Comparison of ENCODE assay signal across 8 cellular contexts in the genomic region with DNA sequence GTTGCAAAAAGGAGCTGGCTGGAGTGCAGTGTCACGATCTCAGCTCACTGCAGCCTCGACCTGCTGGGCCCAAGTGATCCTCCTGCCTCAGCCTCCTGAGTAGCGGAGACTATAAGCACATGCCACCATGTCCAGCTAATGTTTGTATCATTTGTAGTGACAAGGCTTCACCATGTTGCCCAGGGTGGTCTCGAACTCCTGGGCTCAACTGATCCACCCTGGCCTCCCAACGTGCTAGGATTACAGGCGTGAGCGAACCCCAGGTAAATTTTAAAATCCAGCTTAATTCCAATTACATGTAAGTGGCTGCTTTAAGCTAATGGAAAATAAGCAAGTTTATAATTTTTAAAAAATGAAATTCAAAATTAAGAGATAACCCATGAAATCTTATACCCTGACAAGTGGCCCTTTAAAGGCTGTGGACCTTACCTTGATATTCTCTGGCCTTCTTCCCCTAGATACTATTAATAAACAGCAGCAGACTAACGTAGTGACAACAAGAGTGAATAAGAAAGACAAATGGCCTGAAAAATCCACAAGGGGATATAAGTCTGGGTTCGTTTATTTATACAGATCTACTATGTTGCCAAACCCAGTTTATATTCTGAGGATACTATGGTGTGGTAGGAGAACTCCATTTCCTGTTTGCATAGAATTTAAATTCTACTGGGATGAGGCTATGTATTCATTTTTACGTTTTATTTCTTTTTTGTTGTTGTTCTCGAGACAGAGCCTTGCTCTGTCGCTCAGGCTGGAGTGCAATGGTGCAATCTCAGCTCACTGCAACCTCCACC. TPM values are rescaled to one million over a fixed set of nuclear protein-coding genes. Genes with fewer than 3 reads are reported as not detected.
DNase-seq lines count a peak whose midpoint lies in the region; ATAC-seq and TF ChIP-seq lines count a peak whose summit lies in the region.

No MANE protein-coding gene starts in this region.

- peaks cover 41% of the 10 kb centered on the region for H3K4me1 Mint-ChIP-seq in activated CD8-positive, alpha-beta memory T cell treated with anti-CD3 and anti-CD28 coated beads, Interleukin-2, amount 10 ng/mL, durations not matched to agents 7 days and 5 days
- H3K4me1 Mint-ChIP-seq in WTC11, result peaks cover 49% of the 10 kb centered on the region

- peak overlapping the region; percentile 88 for H3K4me3 Mint-ChIP-seq in activated CD8-positive, alpha-beta memory T cell treated with anti-CD3 and anti-CD28 coated beads, Interleukin-2, amount 10 ng/mL, durations not matched to agents 7 days and 5 days
- H3K4me3 Mint-ChIP-seq in WTC11, result peak overlapping the region; percentile 75

- peaks cover 9% of the 10 kb centered on the region for H3K36me3 Mint-ChIP-seq in activated CD8-positive, alpha-beta memory T cell treated with anti-CD3 and anti-CD28 coated beads, Interleukin-2, amount 10 ng/mL, durations not matched to agents 7 days and 5 days
- peaks cover 19% of the 10 kb centered on the region for H3K36me3 Mint-ChIP-seq in WTC11

- POLR2A ChIA-PET in WTC11 (lab: Charles Lee), result interaction anchor here (1.1 to 2.8 kb wide), 7 partner anchors 7 to 33 kb away, joined by 3 to 89 read pairs (median 4); partner anchors contain the start of gene SLC2A3

- TF ChIP-seq CTCF in WTC11 (IDR thresholded peaks at IDR 0.05) (no peak), suprapubic skin (IDR thresholded peaks at IDR 0.05) (no peak)

- no peak for TF ChIP-seq POLR2A in suprapubic skin (IDR thresholded peaks at IDR 0.05)

- H3K4me3 ChIP-seq in iPS-15b (ENCODE audit: low read depth, low read length) (peak overlapping the region; percentile 73), suprapubic skin (peak overlapping the region; percentile 48)

- H3K36me3 ChIP-seq in iPS-15b (ENCODE audit: control insufficient read depth, insufficient read depth, low read length), result no peaks in the 10 kb centered on the region
- H3K36me3 ChIP-seq in suprapubic skin, result no peaks in the 10 kb centered on the region

- H3K9me3 Mint-ChIP-seq in activated CD8-positive, alpha-beta memory T cell treated with anti-CD3 and anti-CD28 coated beads, Interleukin-2, amount 10 ng/mL, durations not matched to agents 7 days and 5 days (ENCODE audit: low read depth), result no peaks in the 10 kb centered on the region
- H3K9me3 Mint-ChIP-seq in WTC11, result no peaks in the 10 kb centered on the region

- peaks cover 14% of the 10 kb centered on the region for H3K4me1 ChIP-seq in iPS-15b (ENCODE audit: control insufficient read depth, insufficient read depth, low read length)
- peaks cover 23% of the 10 kb centered on the region for H3K4me1 ChIP-seq in suprapubic skin

- H3K9ac ChIP-seq in iPS-15b (ENCODE audit: low read depth, low read length), result no peak overlapping the region

- no peak for ATAC-seq in activated CD8-positive, alpha-beta memory T cell treated with anti-CD3 and anti-CD28 coated beads, Interleukin-2, amount 10 ng/mL, durations not matched to agents 7 days and 5 days
- ATAC-seq in WTC11 (no peak), HG03520 (IDR thresholded peaks at IDR 0.05; ENCODE audit: unreplicated experiment) (no peak)

- CTCF ChIA-PET in activated CD8-positive, alpha-beta memory T cell treated with anti-CD3 and anti-CD28 coated beads, Interleukin-2, amount 10 ng/mL, durations not matched to agents 7 days and 5 days (lab: Charles Lee), result interaction anchor here (1.0 to 14.8 kb wide), 13 partner anchors 9 to 101 kb away, joined by 3 to 353 read pairs (median 4); partner anchors contain the start of gene SLC2A3
- CTCF ChIA-PET in WTC11 (lab: Charles Lee), result interaction anchor here (1.0 to 5.6 kb wide), 9 partner anchors 9 to 117 kb away, joined by 3 to 205 read pairs (median 8); partner anchors contain the start of gene SLC2A3

- H3K27me3 Mint-ChIP-seq in activated CD8-positive, alpha-beta memory T cell treated with anti-CD3 and anti-CD28 coated beads, Interleukin-2, amount 10 ng/mL, durations not matched to agents 7 days and 5 days, result no peaks in the 10 kb centered on the region
- no peaks in the 10 kb centered on the region for H3K27me3 Mint-ChIP-seq in WTC11 (ENCODE audit: low read depth)

- no peaks in the 10 kb centered on the region for H3K9me3 ChIP-seq in iPS-15b (ENCODE audit: control insufficient read depth, insufficient read depth, low read length)
- H3K9me3 ChIP-seq in suprapubic skin, result no peaks in the 10 kb centered on the region

- H3K27ac Mint-ChIP-seq in activated CD8-positive, alpha-beta memory T cell treated with anti-CD3 and anti-CD28 coated beads, Interleukin-2, amount 10 ng/mL, durations not matched to agents 7 days and 5 days, result peak overlapping the region; percentile 88
- H3K27ac Mint-ChIP-seq in WTC11, result peak overlapping the region; percentile 97

- peak overlapping the region; percentile 7 for H3K27ac ChIP-seq in suprapubic skin

- no peak for TF ChIP-seq EP300 in suprapubic skin (IDR thresholded peaks at IDR 0.05)

- peaks cover 6% of the 10 kb centered on the region for H3K27me3 ChIP-seq in iPS-15b (ENCODE audit: control insufficient read depth, insufficient read depth, low read length)
- no peaks in the 10 kb centered on the region for H3K27me3 ChIP-seq in suprapubic skin

- 84% methylated on average over 11 of the region's 12 CpGs for WGBS in suprapubic skin

- no peak for DNase-seq in activated CD8-positive, alpha-beta memory T cell treated with anti-CD3 and anti-CD28 coated beads, Interleukin-2, amount 10 ng/mL, durations not matched to agents 7 days and 5 days
- DNase-seq in activated CD8-positive, alpha-beta memory T cell treated with anti-CD3 and anti-CD28 coated beads, Interleukin-2, amount 50 U/mL, for 48 hours, result no peak
- DNase-seq in WTC11 (ENCODE audit: low spot score) (no peak), suprapubic skin (ENCODE audit: low spot score in 2 of 2) (no peak), hepatic stellate cell (ENCODE audit: low spot score) (no peak), SHP77 treated with DMSO at 0.1 percent for 48 hours (lab: John Stamatoyannopoulos, UW) (no peak)

TF ChIP-seq in WTC11, 78 proteins besides CTCF, POLR2A, EP300 and RAD21:
- TF ChIP-seq, protein P1, sequence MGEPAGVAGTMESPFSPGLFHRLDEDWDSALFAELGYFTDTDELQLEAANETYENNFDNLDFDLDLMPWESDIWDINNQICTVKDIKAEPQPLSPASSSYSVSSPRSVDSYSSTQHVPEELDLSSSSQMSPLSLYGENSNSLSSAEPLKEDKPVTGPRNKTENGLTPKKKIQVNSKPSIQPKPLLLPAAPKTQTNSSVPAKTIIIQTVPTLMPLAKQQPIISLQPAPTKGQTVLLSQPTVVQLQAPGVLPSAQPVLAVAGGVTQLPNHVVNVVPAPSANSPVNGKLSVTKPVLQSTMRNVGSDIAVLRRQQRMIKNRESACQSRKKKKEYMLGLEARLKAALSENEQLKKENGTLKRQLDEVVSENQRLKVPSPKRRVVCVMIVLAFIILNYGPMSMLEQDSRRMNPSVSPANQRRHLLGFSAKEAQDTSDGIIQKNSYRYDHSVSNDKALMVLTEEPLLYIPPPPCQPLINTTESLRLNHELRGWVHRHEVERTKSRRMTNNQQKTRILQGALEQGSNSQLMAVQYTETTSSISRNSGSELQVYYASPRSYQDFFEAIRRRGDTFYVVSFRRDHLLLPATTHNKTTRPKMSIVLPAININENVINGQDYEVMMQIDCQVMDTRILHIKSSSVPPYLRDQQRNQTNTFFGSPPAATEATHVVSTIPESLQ (CRISPR knock-in tag; IDR thresholded peaks at IDR 0.05), result no peak
- no peak for TF ChIP-seq NR2C2 (CRISPR knock-in tag; IDR thresholded peaks at IDR 0.05)
- no peak for TF ChIP-seq FOXJ3 (CRISPR knock-in tag; IDR thresholded peaks at IDR 0.05; ENCODE audit: borderline replicate concordance)
- TF ChIP-seq HMGXB4 (CRISPR knock-in tag; IDR thresholded peaks at IDR 0.05), result no peak
- TF ChIP-seq GTF2I (CRISPR knock-in tag; conservative IDR thresholded peaks at IDR 0.05), result no peak
- no peak for TF ChIP-seq GABPB1 (CRISPR knock-in tag; IDR thresholded peaks at IDR 0.05)
- TF ChIP-seq NFATC4 (CRISPR knock-in tag; IDR thresholded peaks at IDR 0.05), result no peak
- TF ChIP-seq NR3C1 (CRISPR knock-in tag; conservative IDR thresholded peaks at IDR 0.05; ENCODE audit: low read depth), result no peak
- TF ChIP-seq TEAD4 (CRISPR knock-in tag; IDR thresholded peaks at IDR 0.05), result no peak
- TF ChIP-seq TP53 (CRISPR knock-in tag; IDR thresholded peaks at IDR 0.05), result no peak
- TF ChIP-seq RELA (CRISPR knock-in tag; IDR thresholded peaks at IDR 0.05; ENCODE audit: borderline replicate concordance), result no peak

RNA-seq across cellular contexts. Expression of gene SLC2A3, which starts 25.6 kb away (rescaled TPM):
- total RNA-seq in activated CD8-positive, alpha-beta memory T cell treated with anti-CD3 and anti-CD28 coated beads, Interleukin-2, amount 10 ng/mL, durations not matched to agents 7 days and 5 days, result 100 to 1,000 TPM; 193 to 290 TPM
- total RNA-seq in WTC11 (2021), result 717 to 819 TPM (median 816 TPM) in 3 replicates
- 10 to 100 TPM in 2 of 4 donors, 1 to 10 TPM in 2; 7.3 to 16.7 (median 9.6) TPM for total RNA-seq in suprapubic skin

Comparison
In these comparisons a context has a peak if more than half of its experiments do, and no peak if none do; other contexts are left out.
1. RNA of gene SLC2A3, which starts 25.6 kb away (total RNA-seq): 717 to 819 TPM in WTC11 and 193 to 290 TPM in activated CD8-positive, alpha-beta memory T cell treated with anti-CD3 and anti-CD28 coated beads, Interleukin-2, amount 10 ng/mL, durations not matched to agents 7 days and 5 days; 7.3 to 16.7 TPM in suprapubic skin; every median in the first group is over 10 times any median in the second.